In genomic region chr15:71226536-71227455, GRCh38 we compare ENCODE assay signal across 14 cellular contexts.
"Had no signal": no experiment of that assay in that cellular context is flagged by ENCODE, and none has a peak within 500 bp of the region (broad histone marks: within the 10 kb centered on the region; RNA-seq: fewer than 3 reads in every experiment).

No MANE protein-coding gene starts in this region.

- H3K36me3 Mint-ChIP-seq: natural killer cell treated with Interleukin-12 subunit alpha and Interleukin-12 subunit beta and Interleukin-15 and Interleukin-18, amount 100 ng/mL, for 72 hours; T-cell had no signal

- ATAC-seq: activated CD8-positive, alpha-beta T cell treated with anti-CD3 and anti-CD28 coated beads for 36 hours; natural killer cell treated with Interleukin-12 subunit alpha and Interleukin-12 subunit beta and Interleukin-15 and Interleukin-18, amount 100 ng/mL, for 72 hours; pancreas; stimulated activated naive CD8-positive, alpha-beta T cell treated with anti-CD3 and anti-CD28 coated beads, Interleukin-15, amount 100 ng/mL, for 72 hours; T-cell had no signal

- H3K36me3 ChIP-seq: esophagus muscularis mucosa, pancreas, thoracic aorta, WERI-Rb-1 had no signal

- H3K4me3 ChIP-seq: esophagus muscularis mucosa, pancreas, thoracic aorta had no signal

- H3K27ac ChIP-seq: esophagus muscularis mucosa, pancreas, thoracic aorta, WERI-Rb-1 had no signal

- H3K4me3 Mint-ChIP-seq: activated CD8-positive, alpha-beta T cell treated with anti-CD3 and anti-CD28 coated beads for 36 hours; natural killer cell treated with Interleukin-12 subunit alpha and Interleukin-12 subunit beta and Interleukin-15 and Interleukin-18, amount 100 ng/mL, for 72 hours; stimulated activated naive CD8-positive, alpha-beta T cell treated with anti-CD3 and anti-CD28 coated beads, Interleukin-15, amount 100 ng/mL, for 72 hours; T-cell had no signal

- H3K27me3 Mint-ChIP-seq: activated CD8-positive, alpha-beta T cell treated with anti-CD3 and anti-CD28 coated beads for 36 hours had no signal

- H3K27ac Mint-ChIP-seq: activated CD8-positive, alpha-beta T cell treated with anti-CD3 and anti-CD28 coated beads for 36 hours; natural killer cell treated with Interleukin-12 subunit alpha and Interleukin-12 subunit beta and Interleukin-15 and Interleukin-18, amount 100 ng/mL, for 72 hours; T-cell had no signal

- H3K4me1 ChIP-seq: esophagus muscularis mucosa, pancreas had no signal

- H3K9me3 Mint-ChIP-seq: activated CD8-positive, alpha-beta T cell treated with anti-CD3 and anti-CD28 coated beads for 36 hours; natural killer cell treated with Interleukin-12 subunit alpha and Interleukin-12 subunit beta and Interleukin-15 and Interleukin-18, amount 100 ng/mL, for 72 hours; stimulated activated naive CD8-positive, alpha-beta T cell treated with anti-CD3 and anti-CD28 coated beads, Interleukin-15, amount 100 ng/mL, for 72 hours had no signal

- DNase-seq: activated CD4-positive, alpha-beta T cell treated with anti-CD3 and anti-CD28 coated beads for 4 hours; activated CD8-positive, alpha-beta T cell treated with anti-CD3 and anti-CD28 coated beads for 36 hours; activated naive CD4-positive, alpha-beta T cell treated with anti-CD3 and anti-CD28 coated beads, Interleukin-2, amount 50 U/mL, for 16 hours; glutamatergic neuron; mammary epithelial cell; pancreas; stimulated activated CD4-positive, alpha-beta T cell treated with anti-CD3 and anti-CD28 coated beads, Interleukin-15, amount 100 ng/mL, for 24 hours; stimulated activated CD4-positive, alpha-beta T cell treated with anti-CD3 and anti-CD28 coated beads, Interleukin-4, amount 100 ng/mL, for 24 hours; stimulated activated naive CD8-positive, alpha-beta T cell treated with anti-CD3 and anti-CD28 coated beads, Interleukin-15, amount 100 ng/mL, for 72 hours; T-cell; WERI-Rb-1 had no signal

- H3K27me3 ChIP-seq: esophagus muscularis mucosa, pancreas had no signal

- H3K4me1 Mint-ChIP-seq: stimulated activated naive CD8-positive, alpha-beta T cell treated with anti-CD3 and anti-CD28 coated beads, Interleukin-15, amount 100 ng/mL, for 72 hours; T-cell had no signal
